Comparison of ENCODE assay signal across 24 cellular contexts in genomic region chr13:28220166-28220565, GRCh38.
A peak's percentile ranks its signal among the peaks of the same experiment; 100 is the strongest.
DNase-seq lines count a peak whose midpoint lies in the region; ATAC-seq, FAIRE-seq and TF ChIP-seq lines count a peak whose summit lies in the region.
"Had no signal": no experiment of that assay in that cellular context is flagged by ENCODE, and none has a peak within 500 bp of the region (broad histone marks: within the 10 kb centered on the region; RNA-seq: fewer than 3 reads in every experiment).

No MANE protein-coding gene starts in this region.

- TF ChIP-seq CTCF in IMR-90 (conservative IDR thresholded peaks at IDR 0.05; ENCODE audit: low read depth, low read length) (no peak), cardiac fibroblast (IDR thresholded peaks at IDR 0.05; ENCODE audit: low read depth, low read length) (no peak), fibroblast of villous mesenchyme (IDR thresholded peaks at IDR 0.05; ENCODE audit: insufficient read depth, low read depth, low read length) (no peak), pancreas (IDR thresholded peaks at IDR 0.05) (no peak), GM20000 (IDR thresholded peaks at IDR 0.05; ENCODE audit: extremely low read depth, missing control alignments) (no peak), mucosa of descending colon (IDR thresholded peaks at IDR 0.05) (no peak)

- H3K36me3 ChIP-seq in IMR-90 (ENCODE audit: control insufficient read depth, insufficient read depth, low read length) (peaks cover 3% of the 10 kb centered on the region; the same call in 1 of the 2 replicates), pancreas (no peaks in the 10 kb centered on the region), mucosa of descending colon (ENCODE audit: low read depth) (no peaks in the 10 kb centered on the region)
- H3K36me3 ChIP-seq: right lobe of liver, thoracic aorta had no signal

- H3K14ac ChIP-seq in IMR-90 (replicated peaks; ENCODE audit: low read depth, low read length): no peak overlapping the region

- H3K4me3 ChIP-seq in IMR-90 (ENCODE audit: insufficient read depth, low read depth, low read length): no peak overlapping the region
- H3K4me3 ChIP-seq in cardiac fibroblast (replicated peaks in 1 of 2; ENCODE audit: low read depth in 2 of 2, low read length in 2 of 2): no peak overlapping the region
- H3K4me3 ChIP-seq in fibroblast of villous mesenchyme (ENCODE audit: low read depth, low read length): no peak overlapping the region
- H3K4me3 ChIP-seq in pancreas: no peak overlapping the region
- no peak overlapping the region for H3K4me3 ChIP-seq in mucosa of descending colon
- H3K4me3 ChIP-seq: GM12878, right lobe of liver, thoracic aorta had no signal

- no peaks in the 10 kb centered on the region for H3K9me1 ChIP-seq in IMR-90 (ENCODE audit: insufficient read depth, low read length)

- intact Hi-C loops in IMR-90 (cut with micrococcal nuclease): loop anchor here (5.0 kb wide), 1 partner anchor 78 kb away; no protein-coding TSS in a partner anchor
- intact Hi-C loops in pancreas (cut with DNase I): no loop called here
- intact Hi-C loops in mucosa of descending colon (cut with DNase I, micrococcal nuclease): no loop called here

- peak; percentile 4 for DNase-seq in AG08396 (ENCODE audit: low spot score)
- DNase-seq in IMR-90: peak; percentile 46
- DNase-seq in cardiac fibroblast (ENCODE audit: low read depth in 2 of 2): peak; percentile 56 to 80
- peak; percentile 27 for DNase-seq in fibroblast of villous mesenchyme (ENCODE audit: low read depth)
- DNase-seq in pons (ENCODE audit: low spot score): no peak
- no peak for DNase-seq in pancreas
- no peak for DNase-seq in GM20000 (ENCODE audit: low spot score)
- no peak for DNase-seq in mucosa of descending colon
- DNase-seq: activated CD4-positive, alpha-beta T cell treated with anti-CD3 and anti-CD28 coated beads, Interleukin-2, amount 50 U/mL, for 48 hours; activated effector memory CD4-positive, alpha-beta T cell treated with Interleukin-2 at 50 U/mL for 16 hours; CD4-positive, CD25-positive, alpha-beta regulatory T cell; central memory CD4-positive, alpha-beta T cell; effector CD8-positive, alpha-beta T cell; foreskin keratinocyte; GF-D8; naive thymus-derived CD8-positive, alpha-beta T cell; NCI-H1417 treated with DMSO at 0.1 percent for 48 hours; NCI-H526; right lobe of liver had no signal

- H2AFZ ChIP-seq in IMR-90 (replicated peaks; ENCODE audit: low read length, poor library complexity): no peak overlapping the region

- no peak overlapping the region for H2BK120ac ChIP-seq in IMR-90 (ENCODE audit: low read depth, low read length)

- ATAC-seq in IMR-90 (ENCODE audit: low read depth): no peak
- ATAC-seq in pancreas: no peak
- ATAC-seq in mucosa of descending colon: no peak
- ATAC-seq: foreskin keratinocyte; naive thymus-derived CD8-positive, alpha-beta T cell; right lobe of liver; SK-N-SH treated with all-trans-retinoic acid at 6 μM for 48 hours had no signal

- 80% methylated on average over 1 of the region's 4 CpGs; no CpG with 5 or more reads in 1 of the 2 experiments for WGBS in IMR-90 (ENCODE audit: extremely low coverage in 2 of 2, insufficient read length in 1 of 2), 2 experiments
- 97 to 99% methylated on average over 4 of the region's 4 CpGs for WGBS in pancreas, 2 donors

- no peak overlapping the region for H2AK5ac ChIP-seq in IMR-90 (ENCODE audit: low read depth, low read length)

- no peak overlapping the region for H2BK5ac ChIP-seq in IMR-90 (ENCODE audit: low read depth, low read length, poor library complexity, severe bottlenecking)

- H4K8ac ChIP-seq in IMR-90 (ENCODE audit: low read depth in 2 of 2, low read length in 2 of 2): no peak overlapping the region

- no peak overlapping the region for H2BK15ac ChIP-seq in IMR-90 (ENCODE audit: low read depth, low read length)

- H3K9me3 ChIP-seq in IMR-90 (ENCODE audit: control insufficient read depth, insufficient read depth, low read length) (no peaks in the 10 kb centered on the region), pancreas (no peaks in the 10 kb centered on the region), mucosa of descending colon (no peaks in the 10 kb centered on the region)
- H3K9me3 ChIP-seq: right lobe of liver, thoracic aorta had no signal

- H3K4me1 ChIP-seq in IMR-90 (ENCODE audit: control insufficient read depth, insufficient read depth, low read length) (no peaks in the 10 kb centered on the region), pancreas (peaks cover 0 to 2% (median 0%) of the 10 kb centered on the region in 3 donors), mucosa of descending colon (ENCODE audit: low read depth) (no peaks in the 10 kb centered on the region)
- H3K4me1 ChIP-seq: foreskin keratinocyte, right lobe of liver had no signal

- no peak overlapping the region for H3K56ac ChIP-seq in IMR-90 (ENCODE audit: extremely low read depth, insufficient read depth, low read length)

- no peak for TF ChIP-seq POLR2A in IMR-90 (IDR thresholded peaks at IDR 0.05; ENCODE audit: low read depth, low read length)

- H4K91ac ChIP-seq in IMR-90 (ENCODE audit: insufficient read depth, low read depth, low read length): no peak overlapping the region

- FAIRE-seq in pancreas (lab: Jason Lieb, UNC): no peak
- FAIRE-seq: GM12878, H54 had no signal

- no peak overlapping the region for H3K18ac ChIP-seq in IMR-90 (ENCODE audit: low read depth, low read length)

- no TSS peak for BruUV-seq in IMR-90 (replicated peaks; lab: Mats Ljungman, UMichigan)

- dilution Hi-C loops in IMR-90 (cut with HindIII; ENCODE audit: low sequenced_read_pairs, unreplicated experiment): no loop called here

- H3K27ac ChIP-seq in IMR-90 (ENCODE audit: insufficient read depth, low read length) (no peak overlapping the region), pancreas (no peak overlapping the region)
- H3K27ac ChIP-seq: foreskin keratinocyte, right lobe of liver, RWPE1, thoracic aorta had no signal

- no peak overlapping the region for H3K4me2 ChIP-seq in IMR-90 (ENCODE audit: low read depth, low read length)

- H4K20me1 ChIP-seq in IMR-90 (ENCODE audit: insufficient read depth, low read length): no peaks in the 10 kb centered on the region

- CTCF ChIA-PET in IMR-90 (lab: Yijun Ruan, JAX): no interaction called here

- H2BK20ac ChIP-seq in IMR-90 (ENCODE audit: low read depth, low read length): no peak overlapping the region

- H3K79me1 ChIP-seq in IMR-90 (ENCODE audit: low read depth in 1 of 2, low read length in 2 of 2): peaks cover 0 to 8% of the 10 kb centered on the region in 2 experiments; a peak in 3 of 4 replicates

- H3K9ac ChIP-seq in IMR-90 (ENCODE audit: low read depth, low read length): no peak overlapping the region

- no peak overlapping the region for H3K23ac ChIP-seq in IMR-90 (ENCODE audit: low read depth, low read length)

- in situ Hi-C loops in IMR-90 (cut with MboI; ENCODE audit: low sequenced_read_pairs): no loop called here

- H3K27me3 ChIP-seq in IMR-90 (ENCODE audit: control insufficient read depth, insufficient read depth, low read length) (no peaks in the 10 kb centered on the region), pancreas (no peaks in the 10 kb centered on the region)
- H3K27me3 ChIP-seq: foreskin keratinocyte, right lobe of liver had no signal

- H4K5ac ChIP-seq in IMR-90 (ENCODE audit: low read depth, low read length): no peak overlapping the region

- H2AK9ac ChIP-seq in IMR-90 (replicated peaks; ENCODE audit: low read depth, low read length, poor library complexity): no peak overlapping the region

- POLR2A ChIA-PET in IMR-90 (lab: Charles Lee; ENCODE audit: unreplicated experiment): no interaction called here

- no peak for TF ChIP-seq RAD21 in IMR-90 (IDR thresholded peaks at IDR 0.05; ENCODE audit: low read length)

- H3K4ac ChIP-seq in IMR-90 (ENCODE audit: low read depth, low read length): no peak overlapping the region

TF ChIP-seq in IMR-90, 13 proteins besides CTCF, POLR2A, EP300 and RAD21:
- TF ChIP-seq NFE2L2 (IDR thresholded peaks at IDR 0.05; ENCODE audit: low read depth, low read length) (no peak), BHLHE40 (IDR thresholded peaks at IDR 0.05; ENCODE audit: low read depth, low read length) (no peak), RFX5 (IDR thresholded peaks at IDR 0.05; ENCODE audit: low read depth, low read length) (no peak), CEBPB (IDR thresholded peaks at IDR 0.05; ENCODE audit: low read depth, low read length) (no peak), CHD1 (IDR thresholded peaks at IDR 0.05; ENCODE audit: low read depth, low read length) (no peak), MXI1 (IDR thresholded peaks at IDR 0.05; ENCODE audit: borderline replicate concordance, low read depth, low read length) (no peak), USF2 (IDR thresholded peaks at IDR 0.05; ENCODE audit: low read depth, low read length) (no peak), RCOR1 (IDR thresholded peaks at IDR 0.05; ENCODE audit: insufficient replicate concordance, low read length) (no peak)

Comparison
In these comparisons a context has a peak if more than half of its experiments do, and no peak if none do; other contexts are left out.
1. DNase-seq: peak in AG08396 (single experiment), IMR-90 (single experiment), cardiac fibroblast (2 of 2) and fibroblast of villous mesenchyme (single experiment); none in pons (single experiment), pancreas (0 of 6), GM20000 (single experiment) and mucosa of descending colon (0 of 3).